ENCODE assay signal across 1 cellular context in genomic region chr3:40309439-40309924, GRCh38.
TF ChIP-seq lines count a peak whose summit lies in the region.

Gene EIF1B, plus strand, starts transcription at chr3:40309707. Its CDS starts 235 bp downstream, at chr3:40309942.

TF ChIP-seq in K562, 482 proteins besides CTCF, POLR2A, EP300 and RAD21 (continued from another document and continues in another):
- peak; percentile 82 for TF ChIP-seq ZBTB40 (IDR thresholded peaks at IDR 0.05)
- TF ChIP-seq ZBTB40 (CRISPR knock-in tag; IDR thresholded peaks at IDR 0.05), result no peak
- TF ChIP-seq CHD2 (IDR thresholded peaks at IDR 0.05; ENCODE audit: low read depth, low read length), result peak; percentile 65; the same call in 1 of the 2 replicates
- no peak for TF ChIP-seq ZNF224 (CRISPR knock-in tag; IDR thresholded peaks at IDR 0.05)
- TF ChIP-seq BMI1 (IDR thresholded peaks at IDR 0.05; ENCODE audit: low read length), result peak; percentile 58; the same call in 1 of the 2 replicates
- peak; percentile 74; the same call in 1 of the 2 replicates for TF ChIP-seq CGGBP1 (CRISPR knock-in tag; IDR thresholded peaks at IDR 0.05)
- no peak for TF ChIP-seq NR4A1 (CRISPR knock-in tag; IDR thresholded peaks at IDR 0.05)
- TF ChIP-seq NR4A1 (tag; IDR thresholded peaks at IDR 0.05), result peak; percentile 76
- TF ChIP-seq ZNF395 (CRISPR knock-in tag; IDR thresholded peaks at IDR 0.05), result peak; percentile 84; the same call in 1 of the 2 replicates
- TF ChIP-seq SIN3A (IDR thresholded peaks at IDR 0.05; ENCODE audit: borderline replicate concordance in 2 of 2, control insufficient read depth in 1 of 2, low read depth in 2 of 2, low read length in 2 of 2), result peak; percentile 30 to 64; a peak in 2 of 4 replicates
- peak; percentile 25 for TF ChIP-seq ZBED1 (IDR thresholded peaks at IDR 0.05)
- TF ChIP-seq POLR2G (IDR thresholded peaks at IDR 0.05; ENCODE audit: low read depth, low read length), result peak; percentile 97
- peak; percentile 94 for TF ChIP-seq GABPA (tag; conservative IDR thresholded peaks at IDR 0.05; ENCODE audit: low read depth)
- peak; percentile 98 for TF ChIP-seq CXXC5 (CRISPR knock-in tag; IDR thresholded peaks at IDR 0.05)
- TF ChIP-seq ZNF253 (CRISPR knock-in tag; conservative IDR thresholded peaks at IDR 0.05), result no peak
- TF ChIP-seq PHF8 (IDR thresholded peaks at IDR 0.05; ENCODE audit: borderline replicate concordance, low read length), result peak; percentile 90; the same call in 1 of the 2 replicates
- peak; percentile 36; the same call in 1 of the 2 replicates for TF ChIP-seq BHLHE40 (IDR thresholded peaks at IDR 0.05; ENCODE audit: low read length)
- peak; percentile 92 for TF ChIP-seq GABPB1 (CRISPR knock-in tag; IDR thresholded peaks at IDR 0.05)
- TF ChIP-seq ZBTB1 (CRISPR knock-in tag; IDR thresholded peaks at IDR 0.05; ENCODE audit: borderline replicate concordance, low read depth), result peak; percentile 95
- no peak for TF ChIP-seq FUS (optimal IDR thresholded peaks at IDR 0.05; ENCODE audit: low read depth, low read length)
- peak; percentile 78 to 97 (median 96) for TF ChIP-seq YY1 (IDR thresholded peaks at IDR 0.05; ENCODE audit: borderline replicate concordance in 1 of 3, control insufficient read depth in 1 of 3, extremely low read depth in 1 of 3, insufficient read depth in 3 of 3, insufficient read length in 1 of 3, insufficient replicate concordance in 2 of 3, low read depth in 1 of 3, low read length in 2 of 3)
- TF ChIP-seq POLR2B (IDR thresholded peaks at IDR 0.05; ENCODE audit: low read depth, partially characterized antibody), result peak; percentile 89
- peak; percentile 70 for TF ChIP-seq L3MBTL2 (IDR thresholded peaks at IDR 0.05)
- TF ChIP-seq TAF1 (IDR thresholded peaks at IDR 0.05; ENCODE audit: control insufficient read depth, extremely low read depth, insufficient read depth, low read length, severe bottlenecking), result peak; percentile 96
- no peak for TF ChIP-seq ZNF146 (CRISPR knock-in tag; IDR thresholded peaks at IDR 0.05; ENCODE audit: unreplicated experiment)
- TF ChIP-seq CREB3L1 (IDR thresholded peaks at IDR 0.05; ENCODE audit: borderline replicate concordance, low read depth), result peak; percentile 90
- TF ChIP-seq U2AF1 (optimal IDR thresholded peaks at IDR 0.05; ENCODE audit: low read depth, low read length), result peak; percentile 72
- no peak for TF ChIP-seq HDAC1 (IDR thresholded peaks at IDR 0.05)
- TF ChIP-seq CREM (IDR thresholded peaks at IDR 0.05; ENCODE audit: low read depth), result peak; percentile 92
- 0 out of 2 replicates have a peak, but pooled peaks have one; percentile 11 for TF ChIP-seq BCOR (IDR thresholded peaks at IDR 0.05)
- TF ChIP-seq NRF1 (conservative IDR thresholded peaks at IDR 0.05 in 1 of 2, IDR thresholded peaks at IDR 0.05 in 1 of 2), result peak; percentile 71 to 75
- TF ChIP-seq HES1 (IDR thresholded peaks at IDR 0.05; ENCODE audit: low read depth), result no peak; the same call in 1 of the 2 replicates
- no peak for TF ChIP-seq ERF (CRISPR knock-in tag; IDR thresholded peaks at IDR 0.05)
- peak; percentile 96 for TF ChIP-seq ELF2 (CRISPR knock-in tag; IDR thresholded peaks at IDR 0.05)
- peak; percentile 41; the same call in 1 of the 2 replicates for TF ChIP-seq MYNN (IDR thresholded peaks at IDR 0.05)
- TF ChIP-seq MYNN (CRISPR knock-in tag; IDR thresholded peaks at IDR 0.05), result no peak
- TF ChIP-seq ZNF436 (CRISPR knock-in tag; IDR thresholded peaks at IDR 0.05), result 0 out of 2 replicates have a peak, but pooled peaks have one; percentile 45
- TF ChIP-seq SMC3 (conservative IDR thresholded peaks at IDR 0.05; ENCODE audit: insufficient read depth, low read depth, low read length), result peak; percentile 72
- TF ChIP-seq TCFL5 (CRISPR knock-in tag; conservative IDR thresholded peaks at IDR 0.05), result no peak
- no peak for TF ChIP-seq NFYB (IDR thresholded peaks at IDR 0.05; ENCODE audit: extremely low read depth, insufficient read length)
- TF ChIP-seq HNRNPL (IDR thresholded peaks at IDR 0.05; ENCODE audit: low read depth, low read length), result no peak
- no peak for TF ChIP-seq ZNF3 (CRISPR knock-in tag; IDR thresholded peaks at IDR 0.05)
- no peak for TF ChIP-seq NCOA4 (IDR thresholded peaks at IDR 0.05; ENCODE audit: partially characterized antibody)
- peak; percentile 98 for TF ChIP-seq XRCC5 (IDR thresholded peaks at IDR 0.05; ENCODE audit: low read depth, low read length)
- peak; percentile 62; the same call in 1 of the 2 replicates for TF ChIP-seq TFAP4 (CRISPR knock-in tag; IDR thresholded peaks at IDR 0.05; ENCODE audit: borderline replicate concordance)
- peak; percentile 93 for TF ChIP-seq ETV1 (tag; conservative IDR thresholded peaks at IDR 0.05; ENCODE audit: low read depth)
- TF ChIP-seq JUND (IDR thresholded peaks at IDR 0.05; ENCODE audit: borderline replicate concordance, low read depth, low read length), result peak; percentile 83
- peak; percentile 63; the same call in 1 of the 3 replicates for TF ChIP-seq JUND (tag; IDR thresholded peaks at IDR 0.05; ENCODE audit: borderline replicate concordance, low read depth, low read length)
- TF ChIP-seq ZNF165 (CRISPR knock-in tag; IDR thresholded peaks at IDR 0.05; ENCODE audit: borderline replicate concordance), result no peak
- TF ChIP-seq MAZ (CRISPR knock-in tag; conservative IDR thresholded peaks at IDR 0.05 in 1 of 2, IDR thresholded peaks at IDR 0.05 in 1 of 2), result peak; percentile 74 to 90
- TF ChIP-seq IRF2 (CRISPR knock-in tag; IDR thresholded peaks at IDR 0.05), result no peak
- peak; percentile 61; the same call in 1 of the 2 replicates for TF ChIP-seq ARID4B (CRISPR knock-in tag; IDR thresholded peaks at IDR 0.05)
